26 cellular contexts compared by ENCODE assay signal in genomic region chr13:41274881-41275280, GRCh38.
"Had no signal": no experiment of that assay in that cellular context is flagged by ENCODE, and none has a peak within 500 bp of the region (broad histone marks: within the 10 kb centered on the region; RNA-seq: fewer than 3 reads in every experiment).

No MANE protein-coding gene starts in this region.

- FAIRE-seq: TTC549 had no signal

- H3K27me3 Mint-ChIP-seq: activated CD4-positive, alpha-beta memory T cell treated with anti-CD3 and anti-CD28 coated beads for 36 hours; activated CD4-positive, alpha-beta T cell treated with anti-CD3 and anti-CD28 coated beads, Interleukin-2, amount 10 ng/mL, durations not matched to agents 7 days and 5 days; activated naive CD8-positive, alpha-beta T cell; activated T-helper 17 cell treated with anti-CD3 and anti-CD28 coated beads, Interleukin-2, amount 50 U/mL, for 72 hours; T-cell had no signal

- H3K4me3 Mint-ChIP-seq: activated CD4-positive, alpha-beta memory T cell treated with anti-CD3 and anti-CD28 coated beads for 36 hours; activated CD4-positive, alpha-beta T cell treated with anti-CD3 and anti-CD28 coated beads, Interleukin-2, amount 10 ng/mL, durations not matched to agents 7 days and 5 days; activated naive CD4-positive, alpha-beta T cell treated with anti-CD3 and anti-CD28 coated beads for 36 hours; activated naive CD8-positive, alpha-beta T cell; activated T-helper 17 cell treated with anti-CD3 and anti-CD28 coated beads, Interleukin-2, amount 50 U/mL, for 72 hours; T-cell had no signal

- H3K9me3 Mint-ChIP-seq: activated CD4-positive, alpha-beta memory T cell treated with anti-CD3 and anti-CD28 coated beads for 36 hours; activated T-helper 17 cell treated with anti-CD3 and anti-CD28 coated beads, Interleukin-2, amount 50 U/mL, for 72 hours; T-cell had no signal

- H3K27ac Mint-ChIP-seq: activated CD4-positive, alpha-beta memory T cell treated with anti-CD3 and anti-CD28 coated beads for 36 hours; activated CD4-positive, alpha-beta T cell treated with anti-CD3 and anti-CD28 coated beads, Interleukin-2, amount 10 ng/mL, durations not matched to agents 7 days and 5 days; activated naive CD4-positive, alpha-beta T cell treated with anti-CD3 and anti-CD28 coated beads for 36 hours; activated naive CD8-positive, alpha-beta T cell; activated T-helper 17 cell treated with anti-CD3 and anti-CD28 coated beads, Interleukin-2, amount 50 U/mL, for 72 hours; T-cell had no signal

- DNase-seq: activated CD4-positive, alpha-beta memory T cell treated with anti-CD3 and anti-CD28 coated beads for 36 hours; activated CD4-positive, alpha-beta T cell treated with anti-CD3 and anti-CD28 coated beads, Interleukin-2, amount 10 ng/mL, durations not matched to agents 7 days and 5 days; activated CD4-positive, CD25-positive, alpha-beta regulatory T cell; activated CD8-positive, alpha-beta memory T cell treated with anti-CD3 and anti-CD28 coated beads for 24 hours; activated gamma-delta T cell; activated naive CD4-positive, alpha-beta T cell treated with anti-CD3 and anti-CD28 coated beads for 36 hours; activated T-cell treated with anti-CD3 and anti-CD28 coated beads, Interleukin-2, amount 50 U/mL, for 48 hours; anterior cingulate cortex; Karpas-422; NCI-H1105 treated with DMSO at 0.1 percent for 48 hours; NCI-H1436 treated with DMSO at 0.1 percent for 48 hours; NCI-H187; NCI-H2081; NCI-H446 treated with DMSO at 0.1 percent for 48 hours; NCI-H524 treated with DMSO at 0.1 percent for 48 hours; NCI-H82; RPMI8226; T-cell; T-helper 2 cell; T1000 had no signal

- H3K36me3 Mint-ChIP-seq: activated CD4-positive, alpha-beta memory T cell treated with anti-CD3 and anti-CD28 coated beads for 36 hours; T-cell had no signal

- H3K4me3 ChIP-seq: SK-N-MC had no signal

- ATAC-seq: activated T-helper 17 cell treated with anti-CD3 and anti-CD28 coated beads, Interleukin-2, amount 50 U/mL, for 72 hours; Panc1; Right ventricle myocardium inferior; T-cell had no signal

- H3K27ac ChIP-seq: SK-N-MC had no signal
